Comparison of ENCODE assay signal across 1 cellular context in genomic region chr18:57051019-57051418, GRCh38.
TF ChIP-seq lines count a peak whose summit lies in the region.

No MANE protein-coding gene starts in this region.

TF ChIP-seq in HepG2, 621 proteins besides CTCF, POLR2A, EP300 and RAD21 (continued from another document):
- TF ChIP-seq, protein P1, sequence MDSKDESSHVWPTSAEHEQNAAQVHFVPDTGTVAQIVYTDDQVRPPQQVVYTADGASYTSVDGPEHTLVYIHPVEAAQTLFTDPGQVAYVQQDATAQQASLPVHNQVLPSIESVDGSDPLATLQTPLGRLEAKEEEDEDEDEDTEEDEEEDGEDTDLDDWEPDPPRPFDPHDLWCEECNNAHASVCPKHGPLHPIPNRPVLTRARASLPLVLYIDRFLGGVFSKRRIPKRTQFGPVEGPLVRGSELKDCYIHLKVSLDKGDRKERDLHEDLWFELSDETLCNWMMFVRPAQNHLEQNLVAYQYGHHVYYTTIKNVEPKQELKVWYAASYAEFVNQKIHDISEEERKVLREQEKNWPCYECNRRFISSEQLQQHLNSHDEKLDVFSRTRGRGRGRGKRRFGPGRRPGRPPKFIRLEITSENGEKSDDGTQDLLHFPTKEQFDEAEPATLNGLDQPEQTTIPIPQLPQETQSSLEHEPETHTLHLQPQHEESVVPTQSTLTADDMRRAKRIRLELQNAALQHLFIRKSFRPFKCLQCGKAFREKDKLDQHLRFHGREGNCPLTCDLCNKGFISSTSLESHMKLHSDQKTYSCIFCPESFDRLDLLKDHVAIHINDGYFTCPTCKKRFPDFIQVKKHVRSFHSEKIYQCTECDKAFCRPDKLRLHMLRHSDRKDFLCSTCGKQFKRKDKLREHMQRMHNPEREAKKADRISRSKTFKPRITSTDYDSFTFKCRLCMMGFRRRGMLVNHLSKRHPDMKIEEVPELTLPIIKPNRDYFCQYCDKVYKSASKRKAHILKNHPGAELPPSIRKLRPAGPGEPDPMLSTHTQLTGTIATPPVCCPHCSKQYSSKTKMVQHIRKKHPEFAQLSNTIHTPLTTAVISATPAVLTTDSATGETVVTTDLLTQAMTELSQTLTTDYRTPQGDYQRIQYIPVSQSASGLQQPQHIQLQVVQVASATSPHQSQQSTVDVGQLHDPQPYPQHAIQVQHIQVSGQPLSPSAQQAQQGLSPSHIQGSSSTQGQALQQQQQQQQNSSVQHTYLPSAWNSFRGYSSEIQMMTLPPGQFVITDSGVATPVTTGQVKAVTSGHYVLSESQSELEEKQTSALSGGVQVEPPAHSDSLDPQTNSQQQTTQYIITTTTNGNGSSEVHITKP (CRISPR knock-in tag; IDR thresholded peaks at IDR 0.05; ENCODE audit: low read depth): no peak
